22 cellular contexts compared by ENCODE assay signal in genomic region chr1:55049271-55049913, GRCh38. TPM values are rescaled to one million over a fixed set of nuclear protein-coding genes. Genes with fewer than 3 reads are reported as not detected.
DNase-seq lines count a peak whose midpoint lies in the region; ATAC-seq, FAIRE-seq and TF ChIP-seq lines count a peak whose summit lies in the region.
"Had no signal": no experiment of that assay in that cellular context is flagged by ENCODE, and none has a peak within 500 bp of the region (broad histone marks: within the 10 kb centered on the region; RNA-seq: fewer than 3 reads in every experiment).

No MANE protein-coding gene starts in this region.

- H3K4me1 ChIP-seq in H1 (replicated peaks in 1 of 4; ENCODE audit: control insufficient read depth in 3 of 4, insufficient read depth in 4 of 4, low read length in 3 of 4) (no peaks in the 10 kb centered on the region), neural progenitor cell (no peaks in the 10 kb centered on the region)
- H3K4me1 ChIP-seq: SJCRH30 had no signal

- TF ChIP-seq CTCF in RWPE1 (conservative IDR thresholded peaks at IDR 0.05; ENCODE audit: low read depth), result no peak
- TF ChIP-seq CTCF in H1 (IDR thresholded peaks at IDR 0.05; ENCODE audit: control extremely low read depth in 1 of 3, insufficient read depth in 1 of 3, low read depth in 1 of 3, low read length in 3 of 3), result peak in 2 of 3 experiments; percentile 23 to 32; a peak in 2 of 4 replicates
- TF ChIP-seq CTCF in neural progenitor cell (IDR thresholded peaks at IDR 0.05), result peak; percentile 19

- no peak overlapping the region for H3K14ac ChIP-seq in H1 (ENCODE audit: insufficient read length)

- TF ChIP-seq POLR2A in H1 (IDR thresholded peaks at IDR 0.05; ENCODE audit: control extremely low read depth in 1 of 2, low read depth in 2 of 2, low read length in 2 of 2), result no peak

- peaks cover 0 to 33% of the 10 kb centered on the region in 2 experiments for H4K20me1 ChIP-seq in H1 (replicated peaks in 1 of 2; ENCODE audit: control insufficient read depth in 1 of 2, insufficient read depth in 2 of 2, low read length in 2 of 2)
- no peaks in the 10 kb centered on the region for H4K20me1 ChIP-seq in neural progenitor cell (ENCODE audit: low read depth)

- FAIRE-seq in H1 (lab: Jason Lieb, UNC), result no peak

- H3K9me3 Mint-ChIP-seq in neural progenitor cell, result no peaks in the 10 kb centered on the region

- 94% methylated on average over 9 of the region's 9 CpGs; no CpG with 5 or more reads in 1 of the 2 experiments for WGBS in H1 (ENCODE audit: extremely low coverage in 1 of 2, insufficient coverage in 1 of 2, insufficient read length in 1 of 2, insufficient replicate concordance in 2 of 2, low coverage in 1 of 2, low lambda C conversion rate in 2 of 2, missing lambda C conversion rate in 1 of 2), 2 experiments

- peaks cover 0 to 16% (median 2%) of the 10 kb centered on the region in 4 experiments; a peak in 3 of 8 replicates for H3K36me3 ChIP-seq in H1 (ENCODE audit: control insufficient read depth in 2 of 4, insufficient read depth in 4 of 4, low read length in 3 of 4)
- H3K36me3 ChIP-seq in neural progenitor cell, result no peaks in the 10 kb centered on the region
- H3K36me3 ChIP-seq: SJCRH30 had no signal

- H2BK5ac ChIP-seq in H1 (ENCODE audit: low read depth, low read length), result no peak overlapping the region

- H3K4me2 ChIP-seq in H1 (ENCODE audit: insufficient read depth in 1 of 2, low read depth in 2 of 2, low read length in 2 of 2), result no peak overlapping the region
- no peak overlapping the region for H3K4me2 ChIP-seq in neural progenitor cell
- H3K4me2 ChIP-seq: KMS-11 had no signal

- H3K27me3 Mint-ChIP-seq in neural progenitor cell (ENCODE audit: insufficient read depth, low read depth), result peaks cover 15% of the 10 kb centered on the region

- no peaks in the 10 kb centered on the region for H3K27me3 ChIP-seq in H1 (replicated peaks in 1 of 4; ENCODE audit: control insufficient read depth in 3 of 4, extremely low read depth in 1 of 4, insufficient read depth in 3 of 4, low read length in 3 of 4)
- no peaks in the 10 kb centered on the region for H3K27me3 ChIP-seq in neural progenitor cell

- no peak overlapping the region for H2AK5ac ChIP-seq in H1 (ENCODE audit: low read depth, low read length)

- H3F3A ChIP-seq in neural progenitor cell (ENCODE audit: low read depth), result no peaks in the 10 kb centered on the region

- POLR2A ChIA-PET in RWPE1 (lab: Yijun Ruan, JAX; ENCODE audit: low non-redundant PET) (no interaction called here), H1 (lab: Charles Lee; ENCODE audit: partially characterized antibody) (interaction anchor here (0.5 to 1.4 kb wide), 2 partner anchors 10 to 1077 kb away, joined by 3 to 4 read pairs; no protein-coding TSS in a partner anchor)

- no peak overlapping the region for H2BK20ac ChIP-seq in H1 (ENCODE audit: low read length)

- no peak overlapping the region for H4K91ac ChIP-seq in H1 (replicated peaks; ENCODE audit: insufficient read length, low read length)

- no peaks in the 10 kb centered on the region; the same call in none of the 2 replicates for H3K79me1 ChIP-seq in H1 (ENCODE audit: low read depth, low read length)

- H3K4ac ChIP-seq in H1 (replicated peaks; ENCODE audit: insufficient read length, low read depth, low read length), result no peak overlapping the region

- H3K56ac ChIP-seq in H1 (replicated peaks; ENCODE audit: insufficient read length, low read depth, low read length), result no peak overlapping the region

- no peaks in the 10 kb centered on the region for H3K36me3 Mint-ChIP-seq in neural progenitor cell
- H3K36me3 Mint-ChIP-seq: CD4-positive, alpha-beta memory T cell had no signal

- H4K5ac ChIP-seq in H1 (ENCODE audit: insufficient read length, low read depth, low read length), result no peak overlapping the region

- TF ChIP-seq RAD21 in H1 (IDR thresholded peaks at IDR 0.05 in 1 of 2, conservative IDR thresholded peaks at IDR 0.05 in 1 of 2; ENCODE audit: low read depth in 2 of 2, low read length in 2 of 2), result peak; percentile 21 to 30; a peak in 2 of 4 replicates

- peaks cover 26% of the 10 kb centered on the region for H3K4me1 Mint-ChIP-seq in neural progenitor cell
- H3K4me1 Mint-ChIP-seq: CD4-positive, alpha-beta memory T cell had no signal

- no peak overlapping the region for H3K4me3 Mint-ChIP-seq in neural progenitor cell
- H3K4me3 Mint-ChIP-seq: CD4-positive, alpha-beta memory T cell had no signal

- no peak overlapping the region for H2BK120ac ChIP-seq in H1 (replicated peaks; ENCODE audit: low read depth, low read length)

- no peaks in the 10 kb centered on the region for H3K79me2 ChIP-seq in H1 (ENCODE audit: control insufficient read depth in 1 of 2, insufficient read depth in 2 of 2, low read length in 2 of 2)
- H3K79me2 ChIP-seq in neural progenitor cell (ENCODE audit: low read depth), result no peaks in the 10 kb centered on the region

- H2AFZ ChIP-seq in H1 (ENCODE audit: low read length), result no peak overlapping the region
- H2AFZ ChIP-seq in neural progenitor cell (replicated peaks), result no peak overlapping the region

- no peak overlapping the region for H3K4me3 ChIP-seq in H1 (ENCODE audit: extremely low read depth in 1 of 4, insufficient read depth in 2 of 4, low read depth in 3 of 4, low read length in 4 of 4)
- H3K4me3 ChIP-seq in neural progenitor cell, result no peak overlapping the region
- H3K4me3 ChIP-seq: SJCRH30 had no signal

- CTCF ChIA-PET in RWPE1 (lab: Yijun Ruan, JAX) (interaction anchor here (0.9 kb wide), 1 partner anchor 15 kb away, joined by 3 read pairs; no protein-coding TSS in a partner anchor), H1 (lab: Charles Lee; ENCODE audit: partially characterized antibody) (interaction anchor here (0.8 to 4.3 kb wide), 20 partner anchors 9 to 112 kb away, joined by 3 to 31 read pairs (median 4); partner anchors contain the start of gene PCSK9)

- peak overlapping the region; percentile 86 for H3K27ac Mint-ChIP-seq in neural progenitor cell
- H3K27ac Mint-ChIP-seq: CD4-positive, alpha-beta memory T cell had no signal

- no peak for ATAC-seq in GM19328 (IDR thresholded peaks at IDR 0.05; ENCODE audit: unreplicated experiment)

- no peak overlapping the region for H3K18ac ChIP-seq in H1 (ENCODE audit: extremely low read depth, low read length)

- no peak overlapping the region for H3K23ac ChIP-seq in H1 (ENCODE audit: insufficient read length)

- no peak overlapping the region for H3K9ac ChIP-seq in H1 (replicated peaks in 1 of 4; ENCODE audit: extremely low read depth in 1 of 4, low read depth in 3 of 4, low read length in 3 of 4)
- no peak overlapping the region for H3K9ac ChIP-seq in neural progenitor cell
- H3K9ac ChIP-seq: KMS-11 had no signal

- H2BK12ac ChIP-seq in H1 (ENCODE audit: low read depth, low read length), result no peak overlapping the region

- H3K23me2 ChIP-seq in H1 (ENCODE audit: low read depth, low read length), result no peaks in the 10 kb centered on the region

- no peak overlapping the region for H2BK15ac ChIP-seq in H1 (ENCODE audit: low read length)

- DNase-seq in activated effector memory CD4-positive, alpha-beta T cell treated with anti-CD3 and anti-CD28 coated beads, Interleukin-2, amount 50 U/mL, for 16 hours, result peak; percentile 45
- no peak for DNase-seq in activated effector memory CD4-positive, alpha-beta T cell treated with Interleukin-2 at 50 U/mL for 16 hours
- DNase-seq in RWPE1 (ENCODE audit: low spot score), result no peak
- DNase-seq in H1 (ENCODE audit: low read depth in 1 of 2, low spot score in 2 of 2), result no peak
- no peak for DNase-seq in neural progenitor cell (ENCODE audit: low spot score)
- DNase-seq in NCI-H226, result no peak
- DNase-seq in stimulated activated CD4-positive, alpha-beta T cell treated with anti-CD3 and anti-CD28 coated beads, Interleukin-4, amount 100 ng/mL, for 4 hours, result no peak
- DNase-seq: CD4-positive, alpha-beta memory T cell; DMS153; GF-D8; MV-4-11; NCI-H510A treated with DMSO at 0.1 percent for 48 hours; NCI-H774; PC-3; RPMI8226 had no signal

- peak overlapping the region; percentile 43 for H3K27ac ChIP-seq in RWPE1
- no peak overlapping the region; the same call in 1 of the 2 replicates for H3K27ac ChIP-seq in H1 (ENCODE audit: low read depth, low read length)
- H3K27ac ChIP-seq in neural progenitor cell, result no peak overlapping the region
- H3K27ac ChIP-seq: 22Rv1, KMS-11, SJCRH30 had no signal

- no peak for TF ChIP-seq EP300 in H1 (IDR thresholded peaks at IDR 0.05; ENCODE audit: borderline replicate concordance in 1 of 2, low read depth in 2 of 2, low read length in 2 of 2)

- H3K9me3 ChIP-seq in H1 (ENCODE audit: insufficient read depth in 2 of 2, low read depth in 1 of 2, low read length in 1 of 2) (no peaks in the 10 kb centered on the region), neural progenitor cell (ENCODE audit: low read depth) (no peaks in the 10 kb centered on the region)
- H3K9me3 ChIP-seq: SJCRH30 had no signal

- peak overlapping the region; percentile 14; the same call in 1 of the 2 replicates for H4K8ac ChIP-seq in H1 (ENCODE audit: extremely low read depth, insufficient read depth, low read length)

TF ChIP-seq in H1, 55 proteins besides CTCF, POLR2A, EP300 and RAD21 (continues in another document):
- no peak for TF ChIP-seq TBP (IDR thresholded peaks at IDR 0.05; ENCODE audit: low read depth, low read length)

RNA-seq across cellular contexts. Expression of gene PCSK9, which starts 10.0 kb away (rescaled TPM):
- total RNA-seq in H1 (2021; fragmentation: NEBNext Ultra II Directional; extraction: Animal tissue kit (Norgen Biotek cat#: 25700)), result 32.3 and 33.8 TPM in 2 replicates
- 22.3 and 39.4 TPM in 2 replicates for polyA plus RNA-seq in H1 (2011; rRNA removed)
- 30.1 TPM for polyA plus RNA-seq in H1 (2011; cell fraction: cytosol; rRNA removed)
- 56.2 TPM for polyA plus RNA-seq in H1 (2011; cell fraction: nucleus; rRNA removed)
- 20.6 to 29.9 TPM (median 28.3 TPM) in 4 replicates for polyA plus RNA-seq in H1 (2012, experiment 1 of 2)
- polyA plus RNA-seq in H1 (2012, experiment 2 of 2), result 24.1 TPM
- polyA plus RNA-seq in H1 (2013, experiment 1 of 2), result 65.1 TPM
- polyA plus RNA-seq in H1 (2013, experiment 2 of 2), result 59.8 TPM
- polyA minus RNA-seq in H1 (2011; rRNA and poly(A)+ RNA removed), result 14.4 and 15.8 TPM in 2 replicates
- polyA minus RNA-seq in H1 (2011; cell fraction: cytosol; rRNA and poly(A)+ RNA removed), result 22.8 TPM
- 18.1 TPM for polyA minus RNA-seq in H1 (2011; cell fraction: nucleus; rRNA and poly(A)+ RNA removed)
- 4.5 and 13.7 TPM in 2 replicates for total RNA-seq in neural progenitor cell (ENCODE audit: low replicate concordance)
- total RNA-seq: CD4-positive, alpha-beta memory T cell had no signal
- polyA plus RNA-seq: CD4-positive, alpha-beta memory T cell had no signal

RNA-seq across cellular contexts. Expression of gene BSND, which starts 50.7 kb away (rescaled TPM):
- 0.40 and 0.43 TPM in 2 replicates for total RNA-seq in H1 (2021; fragmentation: NEBNext Ultra II Directional; extraction: Animal tissue kit (Norgen Biotek cat#: 25700))
- polyA plus RNA-seq in H1 (2011; rRNA removed), result 0.52 and 0.68 TPM in 2 replicates
- polyA plus RNA-seq in H1 (2011; cell fraction: cytosol; rRNA removed), result 0.67 TPM
- 1.0 TPM for polyA plus RNA-seq in H1 (2011; cell fraction: nucleus; rRNA removed)
- polyA plus RNA-seq in H1 (2012, experiment 1 of 2), result 0.37 to 0.74 TPM (median 0.55 TPM) in 4 replicates
- polyA plus RNA-seq in H1 (2012, experiment 2 of 2), result 0.50 TPM
- polyA plus RNA-seq in H1 (2013, experiment 1 of 2), result 0.26 TPM
- 0.26 TPM for polyA plus RNA-seq in H1 (2013, experiment 2 of 2)
- 0.39 and 0.54 TPM in 2 replicates for polyA minus RNA-seq in H1 (2011; rRNA and poly(A)+ RNA removed)
- polyA minus RNA-seq in H1 (2011; cell fraction: cytosol; rRNA and poly(A)+ RNA removed), result not detected
- polyA minus RNA-seq in H1 (2011; cell fraction: nucleus; rRNA and poly(A)+ RNA removed), result 0.70 TPM
- not detected in 2 replicates for total RNA-seq in neural progenitor cell (ENCODE audit: low replicate concordance)
- total RNA-seq: CD4-positive, alpha-beta memory T cell; Daoy; H4; PC-3; SJCRH30 had no signal
- polyA plus RNA-seq: BJ; CD4-positive, alpha-beta memory T cell had no signal
